18 cellular contexts compared by ENCODE assay signal in the genomic region with DNA sequence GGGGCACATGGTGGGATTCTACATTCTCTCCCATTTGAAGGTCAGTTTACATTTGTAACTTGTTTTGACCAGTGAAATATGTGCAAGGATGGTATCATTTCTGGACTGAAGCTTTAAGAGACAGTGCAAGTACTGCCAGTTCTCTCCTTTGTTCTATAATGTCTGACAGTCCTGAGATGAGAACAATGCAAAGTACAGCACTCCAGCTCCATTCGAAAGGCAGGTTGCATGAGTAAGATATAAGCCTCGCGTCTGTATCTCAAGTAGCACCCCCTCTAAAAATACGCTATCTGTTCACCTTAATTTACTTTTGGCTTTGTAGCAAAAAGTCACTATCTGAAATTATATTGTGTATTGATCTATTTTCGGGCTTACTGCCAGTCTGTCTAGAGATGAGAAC.
DNase-seq lines count a peak whose midpoint lies in the region; ATAC-seq and TF ChIP-seq lines count a peak whose summit lies in the region.
"Had no signal": no experiment of that assay in that cellular context is flagged by ENCODE, and none has a peak within 500 bp of the region (broad histone marks: within the 10 kb centered on the region; RNA-seq: fewer than 3 reads in every experiment).

No MANE protein-coding gene starts in this region.

- no peak overlapping the region for H3K4me3 Mint-ChIP-seq in CD8-positive, alpha-beta memory T cell

- no peak overlapping the region for H3K4me2 ChIP-seq in parathyroid adenoma (ENCODE audit: low read length)

- DNase-seq in NCI-H1092 treated with DMSO at 0.1 percent for 48 hours (lab: John Stamatoyannopoulos, UW) (peak; percentile 6), NCI-H1092 (lab: John Stamatoyannopoulos, UW) (no peak), NCI-H526 treated with DMSO at 0.1 percent for 48 hours (lab: John Stamatoyannopoulos, UW) (peak; percentile 62)
- DNase-seq in CD8-positive, alpha-beta memory T cell: no peak
- DNase-seq in stimulated activated CD4-positive, alpha-beta T cell treated with anti-CD3 and anti-CD28 coated beads, Interleukin-2, amount 100 ng/mL, for 24 hours: no peak
- DNase-seq: AML-193; Calu3; CD4-positive, alpha-beta T cell; DMS79 treated with DMSO at 0.1 percent for 48 hours had no signal

- peaks cover 6 to 19% of the 10 kb centered on the region in 2 donors for H3K27me3 Mint-ChIP-seq in CD8-positive, alpha-beta memory T cell

- no peak for ATAC-seq in GM21367 (IDR thresholded peaks at IDR 0.05; ENCODE audit: unreplicated experiment)
- ATAC-seq: GM12878 had no signal

- H3K27ac Mint-ChIP-seq in CD8-positive, alpha-beta memory T cell: peak overlapping the region in 1 of 8 donors; percentile 42
- H3K27ac Mint-ChIP-seq: CD4-positive, alpha-beta T cell had no signal

- H3K27ac ChIP-seq in CD8-positive, alpha-beta memory T cell (ENCODE audit: low read depth, low read length): peak overlapping the region; percentile 9
- no peak overlapping the region for H3K27ac ChIP-seq in parathyroid adenoma
- H3K27ac ChIP-seq: 22Rv1, C4-2B, GM23248, HL-60 had no signal

- no peaks in the 10 kb centered on the region for H3K27me3 ChIP-seq in CD8-positive, alpha-beta memory T cell (ENCODE audit: insufficient read depth, low read length, poor library complexity, severe bottlenecking)
- H3K27me3 ChIP-seq in parathyroid adenoma (ENCODE audit: control insufficient read depth, insufficient read depth, low read length): no peaks in the 10 kb centered on the region

- H3K36me3 ChIP-seq in CD8-positive, alpha-beta memory T cell (ENCODE audit: insufficient read depth, low read length): no peaks in the 10 kb centered on the region
- H3K36me3 ChIP-seq in parathyroid adenoma (ENCODE audit: control insufficient read depth, insufficient read depth, low read length): no peaks in the 10 kb centered on the region
- H3K36me3 ChIP-seq: HAP-1 had no signal

- no peak overlapping the region for H3K9ac ChIP-seq in parathyroid adenoma

- peaks cover 0 to 14% (median 2%) of the 10 kb centered on the region in 3 donors for H3K36me3 Mint-ChIP-seq in CD8-positive, alpha-beta memory T cell

- TF ChIP-seq CTCF in parathyroid adenoma (IDR thresholded peaks at IDR 0.05): no peak

- H3K4me1 ChIP-seq in CD8-positive, alpha-beta memory T cell (ENCODE audit: insufficient read depth, low read length): peaks cover 4% of the 10 kb centered on the region
- no peaks in the 10 kb centered on the region for H3K4me1 ChIP-seq in parathyroid adenoma
- H3K4me1 ChIP-seq: A549, HAP-1 had no signal

- POLR2A ChIA-PET in CD8-positive, alpha-beta memory T cell (lab: Charles Lee): no interaction called here

- peaks cover 0 to 17% (median 6%) of the 10 kb centered on the region in 5 donors for H3K9me3 Mint-ChIP-seq in CD8-positive, alpha-beta memory T cell

- H3K4me3 ChIP-seq in CD8-positive, alpha-beta memory T cell (ENCODE audit: low read length): no peak overlapping the region
- no peak overlapping the region for H3K4me3 ChIP-seq in parathyroid adenoma (ENCODE audit: low read depth, low read length)
- H3K4me3 ChIP-seq: GM12878, HAP-1 had no signal

- peak overlapping the region; percentile 99 for H2AFZ ChIP-seq in parathyroid adenoma

- H3K4me1 Mint-ChIP-seq in CD8-positive, alpha-beta memory T cell: peaks cover 0 to 16% (median 0%) of the 10 kb centered on the region in 3 donors

- H3K79me2 ChIP-seq in parathyroid adenoma: no peaks in the 10 kb centered on the region

- CTCF ChIA-PET in CD8-positive, alpha-beta memory T cell (lab: Charles Lee): no interaction called here

- H3K9me3 ChIP-seq in CD8-positive, alpha-beta memory T cell (ENCODE audit: low read length): no peaks in the 10 kb centered on the region
- H3K9me3 ChIP-seq in parathyroid adenoma (ENCODE audit: control insufficient read depth, low read length): no peaks in the 10 kb centered on the region
- H3K9me3 ChIP-seq: HAP-1 had no signal

Comparison
In these comparisons a context has a peak if more than half of its experiments do, and no peak if none do; other contexts are left out.
1. DNase-seq: peak in NCI-H1092 treated with DMSO at 0.1 percent for 48 hours (single experiment) and NCI-H526 treated with DMSO at 0.1 percent for 48 hours (single experiment); none in NCI-H1092 (single experiment), CD8-positive, alpha-beta memory T cell (0 of 5) and stimulated activated CD4-positive, alpha-beta T cell treated with anti-CD3 and anti-CD28 coated beads, Interleukin-2, amount 100 ng/mL, for 24 hours (0 of 2).